15 cellular contexts compared by ENCODE assay signal in the genomic region with DNA sequence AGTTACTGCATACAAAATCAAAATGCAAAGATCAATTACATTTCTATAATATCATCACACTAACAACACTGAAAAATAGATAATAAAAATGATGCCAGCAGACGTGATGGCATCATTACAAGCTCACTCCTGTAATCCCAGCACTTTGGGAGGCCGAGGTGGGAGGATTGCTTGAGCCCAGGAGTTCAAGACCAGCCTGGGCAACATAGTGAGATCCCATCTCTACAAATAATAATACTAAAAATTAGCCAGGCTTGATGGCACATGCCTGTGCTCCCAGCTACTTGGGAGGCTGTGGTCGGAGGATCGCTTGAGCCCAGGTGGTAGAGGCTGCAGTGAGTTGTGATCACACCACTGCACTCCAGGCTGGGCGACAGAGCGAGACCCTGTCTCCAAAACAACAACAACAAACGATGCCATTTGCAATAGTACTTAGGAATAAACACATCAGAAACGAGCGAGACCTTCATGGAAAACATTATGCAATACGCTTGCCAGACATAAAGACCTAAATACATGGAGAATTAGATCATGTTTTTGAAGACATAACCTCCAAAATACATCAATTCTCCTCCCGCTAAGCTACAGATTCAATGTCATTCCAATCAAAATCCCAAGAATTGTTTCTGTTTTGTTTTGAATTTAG.
DNase-seq lines count a peak whose midpoint lies in the region; ATAC-seq, FAIRE-seq and TF ChIP-seq lines count a peak whose summit lies in the region.
"Had no signal": no experiment of that assay in that cellular context is flagged by ENCODE, and none has a peak within 500 bp of the region (broad histone marks: within the 10 kb centered on the region; RNA-seq: fewer than 3 reads in every experiment).

No MANE protein-coding gene starts in this region.

- peak overlapping the region; percentile 44 for H2AK5ac ChIP-seq in mesenchymal stem cell (ENCODE audit: low read length, severe bottlenecking)

- H3K14ac ChIP-seq in mesenchymal stem cell (ENCODE audit: low read length in 2 of 2): no peak overlapping the region

- TF ChIP-seq RAD21 in HCT116 (IDR thresholded peaks at IDR 0.05; ENCODE audit: low read depth) (no peak), K562 (CRISPR knock-in tag; conservative IDR thresholded peaks at IDR 0.05 in 1 of 2, IDR thresholded peaks at IDR 0.05 in 1 of 2) (no peak)

- no peak for FAIRE-seq in K562 (lab: Jason Lieb, UNC)

- H3K27me3 ChIP-seq in HCT116 (ENCODE audit: insufficient read depth, low read length): no peaks in the 10 kb centered on the region
- H3K27me3 ChIP-seq in K562 (ENCODE audit: control insufficient read depth in 2 of 2, insufficient read depth in 2 of 2, low read length in 2 of 2): no peaks in the 10 kb centered on the region
- no peaks in the 10 kb centered on the region for H3K27me3 ChIP-seq in mesenchymal stem cell (ENCODE audit: control insufficient read depth in 1 of 2, insufficient read depth in 1 of 2, low read length in 2 of 2)
- no peaks in the 10 kb centered on the region for H3K27me3 ChIP-seq in ovary

- H2BK12ac ChIP-seq in mesenchymal stem cell (ENCODE audit: low read length in 2 of 2): peak overlapping the region; percentile 44 to 84

- H4K20me1 ChIP-seq in HCT116 (ENCODE audit: insufficient read depth): no peaks in the 10 kb centered on the region
- H4K20me1 ChIP-seq in K562 (replicated peaks; ENCODE audit: control insufficient read depth, insufficient read depth, low read length): no peaks in the 10 kb centered on the region

- H3K4me2 ChIP-seq in HCT116 (ENCODE audit: low read length): peak overlapping the region; percentile 44
- H3K4me2 ChIP-seq in K562 (ENCODE audit: insufficient read depth, low read length): no peak overlapping the region
- H3K4me2 ChIP-seq in mesenchymal stem cell (ENCODE audit: low read length, poor library complexity, severe bottlenecking): no peak overlapping the region
- H3K4me2 ChIP-seq: KMS-11 had no signal

- H3K23ac ChIP-seq in mesenchymal stem cell (ENCODE audit: low read length in 2 of 2): no peak overlapping the region

- H3K79me1 ChIP-seq in mesenchymal stem cell (replicated peaks; ENCODE audit: low read length, poor library complexity, severe bottlenecking): no peaks in the 10 kb centered on the region

- no peak overlapping the region for H2BK5ac ChIP-seq in mesenchymal stem cell (ENCODE audit: low read depth, low read length, poor library complexity, severe bottlenecking)

- in situ Hi-C loops in K562 (cut with MboI) (no loop called here), ACHN (cut with HindIII; ENCODE audit: low pct_ligation_motif_present, low pct_unique_long_range_greater_than_20kb, low sequenced_read_pairs) (no loop called here)

- no peak for ATAC-seq in HCT116
- ATAC-seq in K562: no peak

- H3K79me2 ChIP-seq in HCT116 (ENCODE audit: insufficient read depth, low read length) (no peaks in the 10 kb centered on the region), K562 (ENCODE audit: control insufficient read depth, insufficient read depth, low read length) (no peaks in the 10 kb centered on the region)

- no peaks in the 10 kb centered on the region for H3K9me2 ChIP-seq in HCT116 (ENCODE audit: insufficient read depth)

- TF ChIP-seq EP300 in K562 (IDR thresholded peaks at IDR 0.05; ENCODE audit: low read length): no peak
- TF ChIP-seq EP300 in ovary (IDR thresholded peaks at IDR 0.05): no peak

- peak overlapping the region; percentile 79; the same call in 1 of the 2 replicates for H3K27ac ChIP-seq in HCT116 (ENCODE audit: low read depth, low read length)
- H3K27ac ChIP-seq in K562 (ENCODE audit: extremely low read depth, low read depth, low read length): no peak overlapping the region
- no peak overlapping the region for H3K27ac ChIP-seq in mesenchymal stem cell (ENCODE audit: low read length, poor library complexity, severe bottlenecking)
- H3K27ac ChIP-seq in ovary: no peak overlapping the region
- H3K27ac ChIP-seq: KMS-11 had no signal

- RAD21 ChIA-PET in HCT116 (lab: Charles Lee; ENCODE audit: low non-redundant PET in 1 of 2, low total read pairs in 2 of 2, uncharacterized antibody in 2 of 2, unreplicated experiment in 2 of 2): no interaction called here

- BruUV-seq in HCT116 (replicated peaks; lab: Mats Ljungman, UMichigan) (TSS peak; percentile 16), K562 (replicated peaks; lab: Mats Ljungman, UMichigan) (no TSS peak)

- H4K8ac ChIP-seq in mesenchymal stem cell (ENCODE audit: low read length): no peak overlapping the region

- H3K9ac ChIP-seq in HCT116 (ENCODE audit: low read length) (peak overlapping the region; percentile 55), K562 (ENCODE audit: insufficient read depth in 1 of 2, low read depth in 2 of 2, low read length in 2 of 2) (no peak overlapping the region), mesenchymal stem cell (ENCODE audit: low read length) (peak overlapping the region; percentile 11)
- H3K9ac ChIP-seq: KMS-11 had no signal

- TF ChIP-seq CTCF in HCT116 (IDR thresholded peaks at IDR 0.05 in 2 of 3, conservative IDR thresholded peaks at IDR 0.05 in 1 of 3; ENCODE audit: borderline replicate concordance in 1 of 3, insufficient read depth in 1 of 3, low read depth in 2 of 3, low read length in 2 of 3) (no peak), K562 (IDR thresholded peaks at IDR 0.05 in 2 of 3, conservative IDR thresholded peaks at IDR 0.05 in 1 of 3; ENCODE audit: insufficient read depth in 2 of 3, low read depth in 1 of 3, low read length in 3 of 3) (no peak), ovary (IDR thresholded peaks at IDR 0.05) (no peak)

- H2BK120ac ChIP-seq in mesenchymal stem cell (ENCODE audit: low read depth, low read length): peak overlapping the region; percentile 81

- H2BK15ac ChIP-seq in mesenchymal stem cell (ENCODE audit: low read depth, poor library complexity, severe bottlenecking): peak overlapping the region; percentile 26

- no peak overlapping the region for H3K4ac ChIP-seq in mesenchymal stem cell (ENCODE audit: low read depth in 1 of 2, low read length in 2 of 2)

- peak overlapping the region; percentile 76 for H4K91ac ChIP-seq in mesenchymal stem cell (ENCODE audit: low read length)

- WGBS in K562 (ENCODE audit: insufficient coverage, low coverage, missing lambda C conversion rate): 53% methylated on average over 11 of the region's 11 CpGs
- whole genome bisulfite sequencing in mesenchymal stem cell: 86% methylated on average over 10 of the region's 11 CpGs
- 86 to 92% (median 88%) methylated on average over 11 of the region's 11 CpGs for WGBS in ovary, 3 donors

- H3K4me1 ChIP-seq in HCT116 (ENCODE audit: control insufficient read depth in 1 of 2, insufficient read depth in 2 of 2, low read length in 2 of 2) (peaks cover 46 to 51% of the 10 kb centered on the region in 2 experiments), K562 (replicated peaks in 1 of 2; ENCODE audit: control insufficient read depth in 2 of 2, insufficient read depth in 2 of 2, low read length in 2 of 2) (0 out of 5 replicates have a peak, but pooled peaks cover 0 to 4% of the 10 kb centered on the region in 2 experiments), mesenchymal stem cell (ENCODE audit: control insufficient read depth, insufficient read depth, low read depth, low read length) (peaks cover 19% of the 10 kb centered on the region), ovary (ENCODE audit: insufficient read depth) (peaks cover 15% of the 10 kb centered on the region)

- no peak for TF ChIP-seq POLR2A in HCT116 (IDR thresholded peaks at IDR 0.05; ENCODE audit: borderline replicate concordance, extremely low read depth, insufficient read depth, insufficient read length)
- TF ChIP-seq POLR2A in K562 (conservative IDR thresholded peaks at IDR 0.05): no peak
- no peak for TF ChIP-seq POLR2A in ovary (IDR thresholded peaks at IDR 0.05)

- POLR2A ChIA-PET in HCT116 (lab: Charles Lee): interaction anchor here (1.3 to 1.8 kb wide), 5 partner anchors 11 to 88 kb away, joined by 3 to 8 read pairs (median 6); no protein-coding TSS in a partner anchor
- POLR2A ChIA-PET in K562 (lab: Yijun Ruan, JAX): interaction anchor here (2.1 kb wide), 1 partner anchor 10 kb away, joined by 9 read pairs; no protein-coding TSS in a partner anchor

- intact Hi-C loops in HCT116 (cut with micrococcal nuclease) (no loop called here), K562 (cut with micrococcal nuclease) (no loop called here), ovary (cut with DNase I) (loop anchor here in 1 of 4 donors (10.0 kb wide), 1 partner anchor 78 kb away; no protein-coding TSS in a partner anchor)

- H3K36me3 ChIP-seq in HCT116 (ENCODE audit: control insufficient read depth in 1 of 2, insufficient read depth in 2 of 2, low read length in 2 of 2): peaks cover 0 to 4% of the 10 kb centered on the region in 2 experiments; a peak in 1 of 4 replicates
- no peaks in the 10 kb centered on the region for H3K36me3 ChIP-seq in K562 (ENCODE audit: control insufficient read depth, insufficient read depth, low read length)
- H3K36me3 ChIP-seq in mesenchymal stem cell (ENCODE audit: control insufficient read depth in 1 of 2, insufficient read depth in 2 of 2, low read depth in 1 of 2, low read length in 2 of 2): no peaks in the 10 kb centered on the region
- H3K36me3 ChIP-seq in ovary: no peaks in the 10 kb centered on the region

- CTCF ChIA-PET in HCT116 (lab: Charles Lee) (interaction anchor here (1.2 kb wide), 1 partner anchor 16 kb away, joined by 6 read pairs; no protein-coding TSS in a partner anchor), K562 (lab: Yijun Ruan, JAX; ENCODE audit: low intra/inter-chr PET ratio) (no interaction called here)

- peak overlapping the region in 1 of 2 experiments; percentile 67 for H3K18ac ChIP-seq in mesenchymal stem cell (ENCODE audit: low read depth in 1 of 2, low read length in 2 of 2)

- DNase-seq in HCT116 (ENCODE audit: low read depth, low spot score) (no peak), K562 (ENCODE audit: extremely low read depth in 1 of 4, low spot score in 3 of 4) (no peak), mesenchymal stem cell (peak; percentile 63), superior temporal gyrus (ENCODE audit: extremely low spot score) (peak; percentile 11), ovary (no peak), EL (no peak), ACHN (no peak)
- DNase-seq: AML-193; DMS79 treated with DMSO at 0.1 percent for 48 hours; GF-D8; NCI-H1092 treated with DMSO at 0.1 percent for 48 hours; NCI-H1694 treated with DMSO at 0.1 percent for 48 hours; NK-92 treated with Interleukin-12 subunit alpha and Interleukin-12 subunit beta, amount 100 ng/mL, for 24 hours; OCI-M1 had no signal

- H3K9me3 ChIP-seq in HCT116 (ENCODE audit: control insufficient read depth in 1 of 2, insufficient read depth in 1 of 2, low read depth in 1 of 2, low read length in 2 of 2) (peaks cover 0 to 17% of the 10 kb centered on the region in 2 experiments; a peak in 1 of 4 replicates), K562 (replicated peaks; ENCODE audit: control insufficient read depth, insufficient read depth, low read depth, low read length) (no peaks in the 10 kb centered on the region), mesenchymal stem cell (ENCODE audit: control insufficient read depth, low read length) (peaks cover 5% of the 10 kb centered on the region), ovary (no peaks in the 10 kb centered on the region)

- peak overlapping the region; percentile 54 for H2AFZ ChIP-seq in HCT116 (ENCODE audit: low read depth, low read length, poor library complexity, severe bottlenecking)
- H2AFZ ChIP-seq in K562 (ENCODE audit: low read depth, low read length): peak overlapping the region; percentile 62; the same call in 1 of the 2 replicates
- H2AFZ ChIP-seq in mesenchymal stem cell (ENCODE audit: low read depth, low read length): no peak overlapping the region

- H3K9me1 ChIP-seq in K562 (ENCODE audit: control insufficient read depth, insufficient read depth, low read length): no peaks in the 10 kb centered on the region

- no peak overlapping the region for H3K4me3 ChIP-seq in HCT116 (replicated peaks in 1 of 2; ENCODE audit: low read depth in 1 of 2, low read length in 2 of 2)
- H3K4me3 ChIP-seq in K562: no peak overlapping the region
- H3K4me3 ChIP-seq in mesenchymal stem cell (ENCODE audit: insufficient read depth in 1 of 2, low read depth in 1 of 2, low read length in 2 of 2): no peak overlapping the region
- no peak overlapping the region for H3K4me3 ChIP-seq in ovary

Comparison
In these comparisons a context has a peak if more than half of its experiments do, and no peak if none do; other contexts are left out.
1. DNase-seq: peak in mesenchymal stem cell (single experiment) and superior temporal gyrus (single experiment); none in HCT116 (single experiment), K562 (0 of 4), ovary (0 of 5), EL (single experiment) and ACHN (single experiment).
2. H3K9ac ChIP-seq: peak in HCT116 (single experiment) and mesenchymal stem cell (single experiment); none in K562 (0 of 2).
3. Of the 22 proteins assayed by ChIP-seq in both K562 and HCT116: peak only in K562: CEBPB; only in HCT116: none; in both: none; in neither: 21.